Comparison of ENCODE assay signal across 25 cellular contexts in the genomic region with DNA sequence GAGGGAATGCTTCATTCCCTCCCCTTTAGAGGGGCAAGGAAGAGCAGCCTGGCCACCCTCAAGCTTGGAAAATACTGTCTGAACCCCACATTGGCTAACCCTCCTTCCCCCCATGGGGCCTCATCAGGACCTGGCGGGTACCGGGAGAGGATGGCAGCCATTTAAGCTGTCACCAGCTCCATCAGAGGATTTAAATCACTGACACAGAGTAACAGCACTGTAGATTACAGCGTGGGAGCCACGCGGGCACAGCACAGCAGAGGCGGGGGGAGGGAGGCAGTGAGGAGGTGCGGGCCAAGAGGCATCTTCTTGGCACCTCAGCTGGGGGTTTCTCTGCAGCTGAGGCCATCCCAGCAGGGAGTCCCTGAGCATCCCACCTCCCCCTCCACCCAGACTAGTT.
"Had no signal": no experiment of that assay in that cellular context is flagged by ENCODE, and none has a peak within 500 bp of the region (broad histone marks: within the 10 kb centered on the region; RNA-seq: fewer than 3 reads in every experiment).

No MANE protein-coding gene starts in this region.

- H3K36me3 Mint-ChIP-seq: type B pancreatic cell had no signal

- ATAC-seq: sciatic nerve had no signal

- H3K27ac ChIP-seq: breast epithelium, epithelial cell of prostate, esophagus squamous epithelium, hepatocyte, neutrophil, ovary, skin epidermis, uterus had no signal

- H3K4me2 ChIP-seq: hepatocyte had no signal

- H3K4me3 Mint-ChIP-seq: activated B cell treated with CpG ODN at 0.5 μM for 24 hours; activated CD8-positive, alpha-beta T cell treated with anti-CD3 and anti-CD28 coated beads for 36 hours; activated T-cell treated with anti-CD3 and anti-CD28 coated beads, Interleukin-2, amount 50 U/mL, for 4 hours; activated T-helper 17 cell treated with anti-CD3 and anti-CD28 coated beads, Interleukin-2, amount 50 U/mL, for 72 hours; nephron; stimulated activated naive CD8-positive, alpha-beta T cell treated with anti-CD3 and anti-CD28 coated beads, Interleukin-15, amount 100 ng/mL, for 72 hours; type B pancreatic cell had no signal

- H2AFZ ChIP-seq: hepatocyte had no signal

- H3K27me3 ChIP-seq: breast epithelium, ovary, uterus had no signal

- DNase-seq: activated B cell treated with CpG ODN at 0.5 μM for 24 hours; activated CD4-positive, alpha-beta T cell treated with anti-CD3 and anti-CD28 coated beads, Interleukin-2, amount 50 U/mL, for 1 hour; activated CD8-positive, alpha-beta T cell treated with anti-CD3 and anti-CD28 coated beads for 36 hours; activated gamma-delta T cell treated with Interleukin-2 at 50 U/mL for 16 hours; activated naive CD4-positive, alpha-beta T cell treated with anti-CD3 and anti-CD28 coated beads, Interleukin-2, amount 50 U/mL, for 16 hours; activated T-cell treated with anti-CD3 and anti-CD28 coated beads, Interleukin-2, amount 50 U/mL, for 4 hours; amniotic stem cell; effector CD8-positive, alpha-beta T cell; esophagus squamous epithelium; left cardiac atrium; left ventricle myocardium superior; ovary; stimulated activated CD4-positive, alpha-beta T cell treated with anti-CD3 and anti-CD28 coated beads, Interleukin-12 subunit alpha, Interleukin-12 subunit beta, amount 100 ng/mL, for 4 hours; stimulated activated CD4-positive, alpha-beta T cell treated with anti-CD3 and anti-CD28 coated beads, Interleukin-4, amount 100 ng/mL, for 1 hour; uterus had no signal

- H3K4me3 ChIP-seq: breast epithelium, esophagus squamous epithelium, hepatocyte, ovary, skin epidermis, uterus had no signal

- H3K4me1 Mint-ChIP-seq: activated B cell treated with CpG ODN at 0.5 μM for 24 hours; activated T-helper 17 cell treated with anti-CD3 and anti-CD28 coated beads, Interleukin-2, amount 50 U/mL, for 72 hours had no signal

- H3K79me2 ChIP-seq: hepatocyte had no signal

- H3K9me3 ChIP-seq: breast epithelium, esophagus squamous epithelium, neutrophil, ovary, uterus had no signal

- H3K4me1 ChIP-seq: breast epithelium, uterus had no signal

- H3K36me3 ChIP-seq: breast epithelium, esophagus squamous epithelium, neutrophil, ovary, uterus had no signal

- H3K9me3 Mint-ChIP-seq: activated B cell treated with CpG ODN at 0.5 μM for 24 hours; activated CD8-positive, alpha-beta T cell treated with anti-CD3 and anti-CD28 coated beads for 36 hours; activated T-cell treated with anti-CD3 and anti-CD28 coated beads, Interleukin-2, amount 50 U/mL, for 4 hours; activated T-helper 17 cell treated with anti-CD3 and anti-CD28 coated beads, Interleukin-2, amount 50 U/mL, for 72 hours; nephron; stimulated activated naive CD8-positive, alpha-beta T cell treated with anti-CD3 and anti-CD28 coated beads, Interleukin-15, amount 100 ng/mL, for 72 hours; type B pancreatic cell had no signal

- H3K27ac Mint-ChIP-seq: activated B cell treated with CpG ODN at 0.5 μM for 24 hours; activated CD8-positive, alpha-beta T cell treated with anti-CD3 and anti-CD28 coated beads for 36 hours; activated T-helper 17 cell treated with anti-CD3 and anti-CD28 coated beads, Interleukin-2, amount 50 U/mL, for 72 hours; nephron; type B pancreatic cell had no signal
